16 cellular contexts compared by ENCODE assay signal in the genomic region with DNA sequence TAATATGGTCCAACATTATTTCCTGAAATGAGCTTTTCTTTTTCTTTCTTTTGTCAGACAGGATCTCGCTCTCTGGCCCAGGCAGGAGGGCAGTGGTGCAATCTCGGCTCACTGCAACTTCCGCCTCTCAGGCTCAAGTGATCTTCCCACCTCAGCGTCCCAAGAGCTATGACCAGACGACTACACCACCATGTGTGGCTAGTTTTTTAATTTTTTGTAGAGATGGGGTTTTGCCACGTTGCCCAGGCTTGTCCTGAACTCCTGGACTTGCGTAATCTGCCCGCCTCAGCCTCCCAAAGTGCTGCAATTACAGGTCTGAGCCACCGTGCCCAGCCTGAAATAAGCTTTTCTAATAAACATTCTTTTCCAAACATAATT. TPM values are rescaled to one million over a fixed set of nuclear protein-coding genes. Genes with fewer than 3 reads are reported as not detected.
DNase-seq lines count a peak whose midpoint lies in the region; ATAC-seq, FAIRE-seq and TF ChIP-seq lines count a peak whose summit lies in the region.
"Had no signal": no experiment of that assay in that cellular context is flagged by ENCODE, and none has a peak within 500 bp of the region (broad histone marks: within the 10 kb centered on the region; RNA-seq: fewer than 3 reads in every experiment).

No MANE protein-coding gene starts in this region.

- H4K20me1 ChIP-seq in astrocyte (ENCODE audit: insufficient read depth, low read length) (peaks cover 4% of the 10 kb centered on the region), PC-9 (ENCODE audit: insufficient read depth) (no peaks in the 10 kb centered on the region)

- peak; percentile 79 for FAIRE-seq in HTR-8/SVneo (lab: Jason Lieb, UNC)
- no peak for FAIRE-seq in astrocyte (lab: Jason Lieb, UNC)

- H3K27ac Mint-ChIP-seq in astrocyte (ENCODE audit: unreplicated experiment), result peak overlapping the region; percentile 30

- peak overlapping the region; percentile 31 for H3K9ac ChIP-seq in astrocyte (ENCODE audit: low read length)

- H2AFZ ChIP-seq in astrocyte (ENCODE audit: low read depth, low read length) (no peak overlapping the region), PC-9 (no peak overlapping the region)

- POLR2A ChIA-PET in AG04450 (lab: Yijun Ruan, JAX) (no interaction called here), PC-9 (lab: Charles Lee; ENCODE audit: unreplicated experiment) (no interaction called here)

- no peaks in the 10 kb centered on the region for H3K27me3 Mint-ChIP-seq in astrocyte (ENCODE audit: low read depth, unreplicated experiment)

- H3K27me3 ChIP-seq in AG04450 (ENCODE audit: control insufficient read depth, insufficient read depth, low read length) (no peaks in the 10 kb centered on the region), astrocyte (ENCODE audit: insufficient read depth, low read length) (no peaks in the 10 kb centered on the region), lower lobe of right lung (ENCODE audit: low read depth) (no peaks in the 10 kb centered on the region), PC-9 (ENCODE audit: insufficient read depth, low read depth) (no peaks in the 10 kb centered on the region)
- H3K27me3 ChIP-seq: Peyer's patch had no signal

- H3K36me3 ChIP-seq in astrocyte (ENCODE audit: insufficient read depth, low read length), result peaks cover 15% of the 10 kb centered on the region
- peaks cover 75% of the 10 kb centered on the region for H3K36me3 ChIP-seq in lower lobe of right lung
- no peaks in the 10 kb centered on the region for H3K36me3 ChIP-seq in PC-9 (ENCODE audit: low read depth)

- peaks cover 21% of the 10 kb centered on the region for H3K4me1 Mint-ChIP-seq in astrocyte (ENCODE audit: low read depth, unreplicated experiment)

- no peak overlapping the region for H3K4me3 ChIP-seq in AG04450 (ENCODE audit: low read depth, low read length)
- H3K4me3 ChIP-seq in astrocyte (ENCODE audit: insufficient read depth, low read depth, low read length), result no peak overlapping the region
- H3K4me3 ChIP-seq in lower lobe of right lung, result no peak overlapping the region
- H3K4me3 ChIP-seq in PC-9, result no peak overlapping the region
- H3K4me3 ChIP-seq: Peyer's patch had no signal

- DNase-seq in AG04450 (ENCODE audit: low read depth, low spot score) (no peak), HTR-8/SVneo (ENCODE audit: insufficient read length, low spot score) (no peak), astrocyte (ENCODE audit: low read depth) (peak; percentile 14), lower lobe of right lung (peak; percentile 59), PC-9 (no peak), NAMALWA (ENCODE audit: low spot score) (no peak), LoVo (ENCODE audit: low spot score) (no peak)
- DNase-seq: activated CD4-positive, alpha-beta T cell treated with anti-CD3 and anti-CD28 coated beads for 48 hours; DMS153; midbrain; NCI-H1417 treated with DMSO at 0.1 percent for 48 hours; NCI-H524; Peyer's patch; T-helper 2 cell had no signal

- H3K9me2 ChIP-seq in PC-9 (ENCODE audit: insufficient read depth), result no peaks in the 10 kb centered on the region

- intact Hi-C loops in lower lobe of right lung (cut with DNase I) (no loop called here), PC-9 (cut with micrococcal nuclease; ENCODE audit: unreplicated experiment) (no loop called here)

- peak overlapping the region; percentile 55 for H3K27ac ChIP-seq in AG04450 (ENCODE audit: low read depth, low read length)
- peak overlapping the region; percentile 48 for H3K27ac ChIP-seq in astrocyte (ENCODE audit: low read depth, low read length)
- no peak overlapping the region for H3K27ac ChIP-seq in lower lobe of right lung
- no peak overlapping the region for H3K27ac ChIP-seq in PC-9
- H3K27ac ChIP-seq: Peyer's patch had no signal

- H3K4me3 Mint-ChIP-seq in astrocyte (ENCODE audit: unreplicated experiment), result no peak overlapping the region
- H3K4me3 Mint-ChIP-seq: activated T-helper 1 cell treated with anti-CD3 and anti-CD28 coated beads, Interleukin-12 subunit alpha, Interleukin-12 subunit beta, Interleukin-2, Interleukin-4 antibody, amounts not matched to agents 30 ng/mL and 10 ng/mL and 1 ng/mL, durations not matched to agents 14 hours and 24 hours and 36 hours had no signal

- peaks cover 11% of the 10 kb centered on the region for H3K36me3 Mint-ChIP-seq in astrocyte (ENCODE audit: low read depth, unreplicated experiment)

- no peaks in the 10 kb centered on the region for H3F3A ChIP-seq in PC-9 (ENCODE audit: insufficient read depth, low read depth)

- CTCF ChIA-PET in AG04450 (lab: Charles Lee), result interaction anchor here (1.3 to 4.1 kb wide), 2 partner anchors 14 to 176 kb away, joined by 3 to 24 read pairs; no protein-coding TSS in a partner anchor
- CTCF ChIA-PET in PC-9 (lab: Charles Lee), result no interaction called here

- H3K9me3 ChIP-seq in AG04450 (ENCODE audit: control insufficient read depth, insufficient read depth, low read length) (no peaks in the 10 kb centered on the region), astrocyte (ENCODE audit: insufficient read depth, low read depth, low read length) (no peaks in the 10 kb centered on the region), lower lobe of right lung (no peaks in the 10 kb centered on the region), PC-9 (ENCODE audit: insufficient read depth, low read depth) (no peaks in the 10 kb centered on the region)
- H3K9me3 ChIP-seq: Peyer's patch had no signal

- no peaks in the 10 kb centered on the region for H3K9me3 Mint-ChIP-seq in astrocyte (ENCODE audit: unreplicated experiment)
- H3K9me3 Mint-ChIP-seq: activated T-helper 1 cell treated with anti-CD3 and anti-CD28 coated beads, Interleukin-12 subunit alpha, Interleukin-12 subunit beta, Interleukin-2, Interleukin-4 antibody, amounts not matched to agents 30 ng/mL and 10 ng/mL and 1 ng/mL, durations not matched to agents 14 hours and 24 hours and 36 hours had no signal

- TF ChIP-seq CTCF in AG04450 (IDR thresholded peaks at IDR 0.05; ENCODE audit: low read depth, low read length) (no peak), astrocyte (IDR thresholded peaks at IDR 0.05; ENCODE audit: insufficient read depth, low read depth, low read length) (no peak), lower lobe of right lung (IDR thresholded peaks at IDR 0.05) (no peak), PC-9 (conservative IDR thresholded peaks at IDR 0.05) (no peak)

- H3K79me2 ChIP-seq in astrocyte (ENCODE audit: insufficient read depth, low read length) (peaks cover 7% of the 10 kb centered on the region), PC-9 (ENCODE audit: low read depth) (no peaks in the 10 kb centered on the region)

- H3K4me2 ChIP-seq in astrocyte (ENCODE audit: low read length) (peak overlapping the region; percentile 77), PC-9 (no peak overlapping the region)

- no TSS peak for BruUV-seq in PC-9 (replicated peaks; lab: Mats Ljungman, UMichigan)

- H3K4me1 ChIP-seq in astrocyte (ENCODE audit: insufficient read depth, low read length) (peaks cover 18% of the 10 kb centered on the region), lower lobe of right lung (no peaks in the 10 kb centered on the region), PC-9 (replicated peaks; ENCODE audit: insufficient read depth) (peaks cover 9% of the 10 kb centered on the region)
- H3K4me1 ChIP-seq: Peyer's patch had no signal

- ATAC-seq in lower lobe of right lung, result peak in 1 of 2 donors; percentile 62
- ATAC-seq in HG02763 (IDR thresholded peaks at IDR 0.05; ENCODE audit: unreplicated experiment), result no peak

RNA-seq across cellular contexts. Expression of a gene that starts 48.6 kb away (rescaled TPM):
- 27.3 and 37.9 TPM in 2 replicates for polyA plus RNA-seq in AG04450 (2011; rRNA removed)
- 22.7 and 33.9 TPM in 2 replicates for polyA minus RNA-seq in AG04450 (2011; rRNA and poly(A)+ RNA removed)
- total RNA-seq in astrocyte (48.0 and 49.2 TPM in 2 replicates), lower lobe of right lung (36.4 TPM), PC-9 (2021) (24.7 and 31.5 TPM in 2 replicates)

Comparison
In these comparisons a context has a peak if more than half of its experiments do, and no peak if none do; other contexts are left out.
1. DNase-seq: peak in astrocyte (single experiment) and lower lobe of right lung (single experiment); none in AG04450 (single experiment), HTR-8/SVneo (single experiment), PC-9 (0 of 2), NAMALWA (single experiment) and LoVo (single experiment).
2. H3K27ac ChIP-seq: peak in AG04450 (single experiment) and astrocyte (single experiment); none in lower lobe of right lung (single experiment) and PC-9 (single experiment).